In genomic region chr5:34959323-34959722, GRCh38 we compare ENCODE assay signal across 9 cellular contexts. TPM values are rescaled to one million over a fixed set of nuclear protein-coding genes. Genes with fewer than 3 reads are reported as not detected.
A peak's percentile ranks its signal among the peaks of the same experiment; 100 is the strongest.
DNase-seq lines count a peak whose midpoint lies in the region; ATAC-seq and TF ChIP-seq lines count a peak whose summit lies in the region.
"Had no signal": no experiment of that assay in that cellular context is flagged by ENCODE, and none has a peak within 500 bp of the region (broad histone marks: within the 10 kb centered on the region; RNA-seq: fewer than 3 reads in every experiment).

No MANE protein-coding gene starts in this region.

- H3K9me3 Mint-ChIP-seq in activated naive CD8-positive, alpha-beta T cell treated with anti-CD3 and anti-CD28 coated beads, Interleukin-2, amount 10 ng/mL, durations not matched to agents 7 days and 5 days, result no peaks in the 10 kb centered on the region
- H3K9me3 Mint-ChIP-seq: central memory CD8-positive, alpha-beta T cell had no signal

- TF ChIP-seq CTCF in AG10803 (conservative IDR thresholded peaks at IDR 0.05; ENCODE audit: low read length), result no peak

- POLR2A ChIA-PET in activated naive CD8-positive, alpha-beta T cell treated with anti-CD3 and anti-CD28 coated beads, Interleukin-2, amount 10 ng/mL, durations not matched to agents 7 days and 5 days (lab: Charles Lee), result no interaction called here

- H3K4me3 Mint-ChIP-seq in activated naive CD8-positive, alpha-beta T cell treated with anti-CD3 and anti-CD28 coated beads, Interleukin-2, amount 10 ng/mL, durations not matched to agents 7 days and 5 days, result no peak overlapping the region
- H3K4me3 Mint-ChIP-seq: central memory CD8-positive, alpha-beta T cell had no signal

- DNase-seq in AG10803 (ENCODE audit: low read depth) (peak; percentile 42), NCI-H1105 treated with DMSO at 0.1 percent for 48 hours (lab: John Stamatoyannopoulos, UW) (no peak), NCI-H2081 treated with DMSO at 0.1 percent for 48 hours (lab: John Stamatoyannopoulos, UW) (no peak), KG1 (lab: John Stamatoyannopoulos, UW) (no peak)
- DNase-seq in activated naive CD8-positive, alpha-beta T cell treated with anti-CD3 and anti-CD28 coated beads, Interleukin-2, amount 10 ng/mL, durations not matched to agents 7 days and 5 days, result no peak

- H3K4me1 Mint-ChIP-seq in activated naive CD8-positive, alpha-beta T cell treated with anti-CD3 and anti-CD28 coated beads, Interleukin-2, amount 10 ng/mL, durations not matched to agents 7 days and 5 days, result peaks cover 10% of the 10 kb centered on the region
- H3K4me1 Mint-ChIP-seq: central memory CD8-positive, alpha-beta T cell had no signal

- H3K27ac Mint-ChIP-seq in activated naive CD8-positive, alpha-beta T cell treated with anti-CD3 and anti-CD28 coated beads, Interleukin-2, amount 10 ng/mL, durations not matched to agents 7 days and 5 days, result no peak overlapping the region

- H3K36me3 Mint-ChIP-seq in activated naive CD8-positive, alpha-beta T cell treated with anti-CD3 and anti-CD28 coated beads, Interleukin-2, amount 10 ng/mL, durations not matched to agents 7 days and 5 days, result peaks cover 4% of the 10 kb centered on the region

- ATAC-seq in GM19035 (IDR thresholded peaks at IDR 0.05; ENCODE audit: unreplicated experiment) (peak; percentile 93), HG03066 (IDR thresholded peaks at IDR 0.05; ENCODE audit: low read depth, unreplicated experiment) (peak; percentile 94), esophagus mucosa (no peak)
- ATAC-seq in activated naive CD8-positive, alpha-beta T cell treated with anti-CD3 and anti-CD28 coated beads, Interleukin-2, amount 10 ng/mL, durations not matched to agents 7 days and 5 days (ENCODE audit: low read depth), result peak; percentile 50

- H3K27me3 Mint-ChIP-seq in activated naive CD8-positive, alpha-beta T cell treated with anti-CD3 and anti-CD28 coated beads, Interleukin-2, amount 10 ng/mL, durations not matched to agents 7 days and 5 days, result no peaks in the 10 kb centered on the region
- H3K27me3 Mint-ChIP-seq: central memory CD8-positive, alpha-beta T cell had no signal

- H3K4me3 ChIP-seq in AG10803 (ENCODE audit: low read length), result no peak overlapping the region

RNA-seq across cellular contexts. Expression of gene DNAJC21, which starts 30.0 kb away (rescaled TPM):
- total RNA-seq in activated naive CD8-positive, alpha-beta T cell treated with anti-CD3 and anti-CD28 coated beads, Interleukin-2, amount 10 ng/mL, durations not matched to agents 7 days and 5 days, result 10 to 100 TPM; 56.7 to 61.0 TPM
- total RNA-seq in esophagus mucosa, result 31.9 TPM

RNA-seq across cellular contexts. Expression of gene BRIX1, which starts 43.8 kb away (rescaled TPM):
- total RNA-seq in activated naive CD8-positive, alpha-beta T cell treated with anti-CD3 and anti-CD28 coated beads, Interleukin-2, amount 10 ng/mL, durations not matched to agents 7 days and 5 days, result 10 to 100 TPM; 32.9 to 33.9 TPM
- 22.0 TPM for total RNA-seq in esophagus mucosa

RNA-seq across cellular contexts. Expression of gene RAD1, which starts 44.0 kb away (rescaled TPM):
- 10 to 100 TPM; 27.6 to 30.6 TPM for total RNA-seq in activated naive CD8-positive, alpha-beta T cell treated with anti-CD3 and anti-CD28 coated beads, Interleukin-2, amount 10 ng/mL, durations not matched to agents 7 days and 5 days
- 11.2 TPM for total RNA-seq in esophagus mucosa
